24 cellular contexts compared by ENCODE assay signal in the genomic region with DNA sequence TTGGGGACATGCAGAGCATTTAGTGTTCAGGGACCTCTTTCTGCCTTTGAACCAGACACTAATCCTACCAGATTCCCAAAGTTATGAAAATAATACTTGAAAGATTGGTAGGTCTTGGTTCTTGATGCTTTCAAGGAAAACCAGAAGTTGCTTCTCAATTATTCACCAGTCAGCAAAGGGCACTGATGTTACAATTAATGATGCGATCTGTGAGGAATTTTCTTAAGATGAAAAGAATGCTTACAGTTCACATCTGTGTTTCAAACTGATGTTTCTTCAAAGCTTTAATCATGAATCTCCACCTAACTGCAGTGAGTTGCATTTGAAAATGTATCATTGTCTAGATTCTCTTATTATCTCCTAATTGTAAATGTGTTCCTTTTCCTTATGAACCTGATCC.
"Had no signal": no experiment of that assay in that cellular context is flagged by ENCODE, and none has a peak within 500 bp of the region (broad histone marks: within the 10 kb centered on the region; RNA-seq: fewer than 3 reads in every experiment).

No MANE protein-coding gene starts in this region.

- H3K27me3 Mint-ChIP-seq: activated B cell treated with CpG ODN at 0.5 μM for 24 hours; activated CD4-positive, alpha-beta T cell treated with anti-CD3 and anti-CD28 coated beads, Interleukin-2, amount 10 ng/mL, durations not matched to agents 7 days and 5 days had no signal

- H3K27ac ChIP-seq: esophagus squamous epithelium, gastrocnemius medialis, left ventricle myocardium inferior, transverse colon, uterus had no signal

- H3K4me1 Mint-ChIP-seq: activated B cell treated with CpG ODN at 0.5 μM for 24 hours; activated CD4-positive, alpha-beta T cell treated with anti-CD3 and anti-CD28 coated beads, Interleukin-2, amount 10 ng/mL, durations not matched to agents 7 days and 5 days; nephron progenitor cell had no signal

- H3K9me3 ChIP-seq: esophagus squamous epithelium, gastrocnemius medialis, left ventricle myocardium inferior, transverse colon, uterus had no signal

- H3K27me3 ChIP-seq: esophagus squamous epithelium, gastrocnemius medialis, transverse colon, uterus had no signal

- H3K27ac Mint-ChIP-seq: activated B cell treated with CpG ODN at 0.5 μM for 24 hours; activated CD4-positive, alpha-beta T cell treated with anti-CD3 and anti-CD28 coated beads, Interleukin-2, amount 10 ng/mL, durations not matched to agents 7 days and 5 days; activated T-cell treated with anti-CD3 and anti-CD28 coated beads, Interleukin-2, amount 50 U/mL, for 72 hours; nephron progenitor cell; T-helper 2 cell treated with Interferon-gamma antibody and Interleukin-4, amounts not matched to agents 5 μg/mL and 100 μg/mL, for 36 hours had no signal

- H3K4me3 Mint-ChIP-seq: activated B cell treated with CpG ODN at 0.5 μM for 24 hours; activated CD4-positive, alpha-beta T cell treated with anti-CD3 and anti-CD28 coated beads, Interleukin-2, amount 10 ng/mL, durations not matched to agents 7 days and 5 days; activated T-cell treated with anti-CD3 and anti-CD28 coated beads, Interleukin-2, amount 50 U/mL, for 72 hours; nephron progenitor cell; T-helper 2 cell treated with Interferon-gamma antibody and Interleukin-4, amounts not matched to agents 5 μg/mL and 100 μg/mL, for 36 hours had no signal

- DNase-seq: activated B cell treated with CpG ODN at 0.5 μM for 24 hours; activated CD4-positive, alpha-beta T cell treated with anti-CD3 and anti-CD28 coated beads, Interleukin-2, amount 10 ng/mL, durations not matched to agents 7 days and 5 days; activated CD8-positive, alpha-beta memory T cell treated with anti-CD3 and anti-CD28 coated beads, Interleukin-2, amount 50 U/mL, for 4 hours; activated effector memory CD4-positive, alpha-beta T cell treated with anti-CD3 and anti-CD28 coated beads, Interleukin-2, amount 50 U/mL, for 16 hours; activated naive CD4-positive, alpha-beta T cell treated with anti-CD3 and anti-CD28 coated beads, Interleukin-2, amount 50 U/mL, for 16 hours; activated T-cell treated with anti-CD3 and anti-CD28 coated beads, Interleukin-2, amount 50 U/mL, for 72 hours; cerebellar nuclear complex; effector CD8-positive, alpha-beta T cell; esophagus squamous epithelium; gastrocnemius medialis; head of caudate nucleus; left ventricle myocardium inferior; mammary epithelial cell; nephron progenitor cell; nucleus accumbens; posterior cingulate gyrus; retina; stimulated activated CD4-positive, alpha-beta T cell treated with anti-CD3 and anti-CD28 coated beads, Interleukin-12 subunit alpha, Interleukin-12 subunit beta, amount 100 ng/mL, for 4 hours; stimulated activated CD4-positive, alpha-beta T cell treated with anti-CD3 and anti-CD28 coated beads, Interleukin-1b, Interleukin-23, amount 100 ng/mL, for 48 hours; stimulated activated naive CD4-positive, alpha-beta T cell treated with Interleukin-2 at 50 U/mL for 16 hours; substantia nigra; transverse colon; uterus had no signal

- H3K4me1 ChIP-seq: esophagus squamous epithelium, gastrocnemius medialis, left ventricle myocardium inferior, transverse colon, uterus had no signal

- H3K4me3 ChIP-seq: esophagus squamous epithelium, gastrocnemius medialis, left ventricle myocardium inferior, transverse colon, uterus had no signal

- H3K9me3 Mint-ChIP-seq: nephron progenitor cell had no signal

- H3K36me3 ChIP-seq: esophagus squamous epithelium, gastrocnemius medialis, left ventricle myocardium inferior, transverse colon had no signal
